Comparison of ENCODE assay signal across 9 cellular contexts in genomic region chr18:37778417-37779165, GRCh38.
A peak's percentile ranks its signal among the peaks of the same experiment; 100 is the strongest.
DNase-seq lines count a peak whose midpoint lies in the region; ATAC-seq, FAIRE-seq and TF ChIP-seq lines count a peak whose summit lies in the region.
"Had no signal": no experiment of that assay in that cellular context is flagged by ENCODE, and none has a peak within 500 bp of the region (broad histone marks: within the 10 kb centered on the region; RNA-seq: fewer than 3 reads in every experiment).

No MANE protein-coding gene starts in this region.

- no peaks in the 10 kb centered on the region for H3K79me2 ChIP-seq in OCI-LY3 (ENCODE audit: low read length)

- H3K4me1 ChIP-seq in OCI-LY3 (ENCODE audit: low read length): peaks cover 28% of the 10 kb centered on the region
- H3K4me1 ChIP-seq in body of pancreas: no peaks in the 10 kb centered on the region

- WGBS in body of pancreas, 2 donors: 14 to 24% methylated on average over 14 to 21 of the region's 21 CpGs

- no peak for TF ChIP-seq POLR2A in body of pancreas (IDR thresholded peaks at IDR 0.05)

- FAIRE-seq in D721Med (lab: Jason Lieb, UNC): peak; percentile 76

- H3K4me3 ChIP-seq in OCI-LY3 (ENCODE audit: low read length) (peak overlapping the region; percentile 65), body of pancreas (no peak overlapping the region)
- H3K4me3 ChIP-seq: SK-N-MC had no signal

- ATAC-seq in GM19438 (IDR thresholded peaks at IDR 0.05; ENCODE audit: low read depth, unreplicated experiment) (peak; percentile 75), HG03571 (IDR thresholded peaks at IDR 0.05; ENCODE audit: unreplicated experiment) (peak; percentile 60), body of pancreas (peak; percentile 53)

- H3K9me3 ChIP-seq in OCI-LY3 (ENCODE audit: insufficient read depth, low read length) (no peaks in the 10 kb centered on the region), body of pancreas (no peaks in the 10 kb centered on the region)

- peak overlapping the region; percentile 47; the same call in 1 of the 2 replicates for H3K9ac ChIP-seq in OCI-LY3 (ENCODE audit: low read length)

- intact Hi-C loops in body of pancreas (cut with DNase I): no loop called here

- DNase-seq in D721Med (ENCODE audit: insufficient read length, low spot score) (peak; percentile 75), body of pancreas (peak; percentile 62 to 73 (median 68)), kidney tubule cell (ENCODE audit: low spot score) (peak; percentile 63), epidermal melanocyte (ENCODE audit: insufficient read length, low spot score) (no peak)
- DNase-seq in stimulated activated CD8-positive, alpha-beta memory T cell treated with anti-CD3 and anti-CD28 coated beads, Interleukin-4, amount 100 ng/mL, for 24 hours (ENCODE audit: low read depth): peak; percentile 3

- H3K36me3 ChIP-seq in OCI-LY3 (replicated peaks; ENCODE audit: low read depth, low read length) (no peaks in the 10 kb centered on the region), body of pancreas (replicated peaks in 1 of 2; ENCODE audit: insufficient read depth in 1 of 2, low read depth in 2 of 2) (no peaks in the 10 kb centered on the region)

- H3K27ac ChIP-seq in OCI-LY3 (ENCODE audit: low read length) (no peak overlapping the region), body of pancreas (no peak overlapping the region)
- H3K27ac ChIP-seq: SK-N-MC had no signal

- H3K27me3 ChIP-seq in OCI-LY3 (ENCODE audit: low read depth, low read length): no peaks in the 10 kb centered on the region
- H3K27me3 ChIP-seq in body of pancreas: no peaks in the 10 kb centered on the region

- H4K20me1 ChIP-seq in OCI-LY3 (ENCODE audit: insufficient read depth, low read length): no peaks in the 10 kb centered on the region

- TF ChIP-seq CTCF in D721Med (IDR thresholded peaks at IDR 0.05; ENCODE audit: insufficient read depth, missing control alignments) (peak; percentile 77), OCI-LY3 (IDR thresholded peaks at IDR 0.05; ENCODE audit: low read depth, low read length) (peak; percentile 88), body of pancreas (IDR thresholded peaks at IDR 0.05) (peak; percentile 56 to 82 (median 67))

- peak overlapping the region; percentile 78 for H3K4me2 ChIP-seq in OCI-LY3 (ENCODE audit: low read length)

- H2AFZ ChIP-seq in OCI-LY3 (ENCODE audit: low read depth, low read length): peak overlapping the region; percentile 89
